28 cellular contexts compared by ENCODE assay signal in genomic region chr4:75158451-75158850, GRCh38.
"Had no signal": no experiment of that assay in that cellular context is flagged by ENCODE, and none has a peak within 500 bp of the region (broad histone marks: within the 10 kb centered on the region; RNA-seq: fewer than 3 reads in every experiment).

No MANE protein-coding gene starts in this region.

- DNase-seq: effector CD8-positive, alpha-beta T cell; endodermal cell; foreskin fibroblast; gastrocnemius medialis; head of caudate nucleus; kidney; mesendoderm; midbrain; naive thymus-derived CD4-positive, alpha-beta T cell; stimulated activated CD4-positive, alpha-beta T cell treated with anti-CD3 and anti-CD28 coated beads, Interleukin-12 subunit alpha, Interleukin-12 subunit beta, amount 100 ng/mL, for 4 hours; stimulated activated CD4-positive, alpha-beta T cell treated with anti-CD3 and anti-CD28 coated beads, Interleukin-1b, Interleukin-23, amount 100 ng/mL, for 48 hours; stimulated activated CD4-positive, alpha-beta T cell treated with anti-CD3 and anti-CD28 coated beads, Interleukin-4, amount 100 ng/mL, for 1 hour; stimulated activated CD8-positive, alpha-beta memory T cell treated with anti-CD3 and anti-CD28 coated beads, Interleukin-4, amount 100 ng/mL, for 48 hours; stimulated activated naive CD4-positive, alpha-beta T cell; stimulated activated naive CD8-positive, alpha-beta T cell treated with anti-CD3 and anti-CD28 coated beads, Interleukin-15, amount 100 ng/mL, for 72 hours; transverse colon; upper lobe of right lung; uterus had no signal

- H3K4me1 ChIP-seq: gastrocnemius medialis, neural progenitor cell, parathyroid adenoma, right atrium auricular region, suprapubic skin, transverse colon, upper lobe of right lung, uterus had no signal

- H3K27ac ChIP-seq: epithelial cell of prostate, gastrocnemius medialis, hepatocyte, neural progenitor cell, parathyroid adenoma, right atrium auricular region, suprapubic skin, transverse colon, upper lobe of right lung, uterus had no signal

- H3K4me3 ChIP-seq: gastrocnemius medialis, hepatocyte, neural progenitor cell, right atrium auricular region, smooth muscle cell, suprapubic skin, transverse colon, upper lobe of right lung, uterus had no signal

- H3K27me3 ChIP-seq: gastrocnemius medialis, hepatocyte, neural progenitor cell, right atrium auricular region, suprapubic skin, transverse colon, upper lobe of right lung, uterus had no signal

- H3K4me2 ChIP-seq: hepatocyte, neural progenitor cell, smooth muscle cell had no signal

- ATAC-seq: esophagus mucosa; gastrocnemius medialis; left lobe of liver; naive thymus-derived CD4-positive, alpha-beta T cell; sciatic nerve; stimulated activated naive CD8-positive, alpha-beta T cell treated with anti-CD3 and anti-CD28 coated beads, Interleukin-15, amount 100 ng/mL, for 72 hours; upper lobe of right lung had no signal

- H3K9me3 ChIP-seq: gastrocnemius medialis, upper lobe of right lung had no signal

- H3K36me3 ChIP-seq: gastrocnemius medialis, neural progenitor cell, right atrium auricular region, suprapubic skin, transverse colon, upper lobe of right lung, uterus had no signal

- H3K9ac ChIP-seq: neural progenitor cell, parathyroid adenoma had no signal
